Comparison of ENCODE assay signal across 17 cellular contexts in the genomic region with DNA sequence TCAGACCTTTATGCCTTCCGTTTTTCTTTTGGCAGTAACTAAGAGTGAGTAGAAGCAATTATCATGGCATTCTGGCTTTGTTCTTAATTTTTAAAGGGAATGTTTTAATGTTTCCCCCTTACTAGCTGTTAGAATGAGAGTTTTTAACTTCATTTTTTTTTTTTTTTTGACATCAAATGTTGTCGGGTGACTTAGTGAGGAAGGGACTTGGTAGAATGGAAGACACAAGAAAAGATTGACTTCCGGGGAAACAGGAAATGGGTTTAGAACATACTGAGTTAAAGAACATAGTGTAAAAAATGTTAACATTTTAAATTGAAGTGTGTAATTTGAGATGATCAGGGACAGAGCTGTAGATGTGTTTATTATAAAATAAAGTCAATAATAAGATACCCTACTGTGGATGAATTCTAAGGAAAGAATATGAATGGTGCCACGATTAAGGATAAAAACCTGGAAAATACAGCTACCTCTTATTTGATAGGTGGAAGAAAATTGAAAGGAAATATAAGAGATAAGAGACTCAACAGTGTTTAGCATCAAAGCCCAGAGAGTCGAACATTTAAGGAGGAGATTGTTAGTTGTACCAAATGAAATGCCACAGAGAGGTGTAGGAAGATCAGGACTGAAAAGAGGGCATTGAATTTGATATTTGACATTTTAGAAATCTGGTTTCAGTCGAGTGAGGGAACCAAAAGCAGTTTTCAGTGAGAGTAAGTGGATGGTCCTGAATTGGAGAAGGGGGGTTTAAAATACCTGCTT. TPM values are rescaled to one million over a fixed set of nuclear protein-coding genes. Genes with fewer than 3 reads are reported as not detected.
A peak's percentile ranks its signal among the peaks of the same experiment; 100 is the strongest.
DNase-seq lines count a peak whose midpoint lies in the region; ATAC-seq, FAIRE-seq and TF ChIP-seq lines count a peak whose summit lies in the region.
"Had no signal": no experiment of that assay in that cellular context is flagged by ENCODE, and none has a peak within 500 bp of the region (broad histone marks: within the 10 kb centered on the region; RNA-seq: fewer than 3 reads in every experiment).

No MANE protein-coding gene starts in this region.

- BruUV-seq in K562 (replicated peaks; lab: Mats Ljungman, UMichigan) = no TSS peak

- FAIRE-seq in K562 (lab: Jason Lieb, UNC) (no peak), small intestine (lab: Jason Lieb, UNC) (no peak)

- no peak for TF ChIP-seq POLR2A in K562 (conservative IDR thresholded peaks at IDR 0.05)

- H3K4me1 ChIP-seq in K562 (replicated peaks in 1 of 2; ENCODE audit: control insufficient read depth in 2 of 2, insufficient read depth in 2 of 2, low read length in 2 of 2) (peaks cover 0 to 6% of the 10 kb centered on the region in 2 experiments; a peak in 2 of 5 replicates), small intestine (ENCODE audit: control insufficient read depth in 2 of 2, insufficient read depth in 1 of 2, low read depth in 1 of 2, low read length in 1 of 2) (peaks cover 0 to 2% of the 10 kb centered on the region in 2 donors)
- H3K4me1 ChIP-seq: neural progenitor cell had no signal

- H3K36me3 ChIP-seq in SK-N-MC (ENCODE audit: insufficient read depth, low read length) (peaks cover 72% of the 10 kb centered on the region), K562 (ENCODE audit: control insufficient read depth, insufficient read depth, low read length) (peaks cover 31% of the 10 kb centered on the region), small intestine (ENCODE audit: control insufficient read depth in 2 of 2, insufficient read depth in 2 of 2, low read length in 2 of 2) (no peaks in the 10 kb centered on the region)

- 63% methylated on average over 6 of the region's 6 CpGs for WGBS in K562 (ENCODE audit: insufficient coverage, low coverage, missing lambda C conversion rate)
- 66 to 79% (median 68%) methylated on average over 6 of the region's 6 CpGs for WGBS in small intestine, 3 donors

- no peak for ATAC-seq in K562
- no peak for ATAC-seq in GM18858 (IDR thresholded peaks at IDR 0.05; ENCODE audit: unreplicated experiment)
- ATAC-seq: HCT116 had no signal

- POLR2A ChIA-PET in K562 (lab: Yijun Ruan, JAX) = interaction anchor here (1.0 kb wide), 1 partner anchor 10 kb away, joined by 3 read pairs; no protein-coding TSS in a partner anchor

- H3K27me3 ChIP-seq in K562 (ENCODE audit: control insufficient read depth in 2 of 2, insufficient read depth in 2 of 2, low read length in 2 of 2) (no peaks in the 10 kb centered on the region), small intestine (ENCODE audit: control insufficient read depth in 2 of 2, insufficient read depth in 2 of 2, low read length in 2 of 2) (no peaks in the 10 kb centered on the region)
- H3K27me3 ChIP-seq: neural progenitor cell had no signal

- no peak for TF ChIP-seq CTCF in K562 (IDR thresholded peaks at IDR 0.05 in 2 of 3, conservative IDR thresholded peaks at IDR 0.05 in 1 of 3; ENCODE audit: insufficient read depth in 2 of 3, low read depth in 1 of 3, low read length in 3 of 3)

- DNase-seq in activated T-cell treated with anti-CD3 and anti-CD28 coated beads, Interleukin-2, amount 50 U/mL, for 24 hours = no peak
- DNase-seq in activated T-cell treated with anti-CD3 and anti-CD28 coated beads for 4 hours (no peak), SK-N-MC (ENCODE audit: low read depth, low spot score) (no peak), K562 (ENCODE audit: extremely low read depth in 1 of 4, low spot score in 3 of 4) (no peak), small intestine (peak; percentile 17), middle frontal gyrus (ENCODE audit: extremely low spot score, low spot score) (no peak), hepatic stellate cell (ENCODE audit: low spot score) (no peak)
- DNase-seq: ACHN, foreskin fibroblast, kidney glomerular epithelial cell, mesendoderm, NCI-H226 had no signal

- peak overlapping the region; percentile 83 for H3K27ac ChIP-seq in SK-N-MC
- peak overlapping the region; percentile 12; the same call in 1 of the 3 replicates for H3K27ac ChIP-seq in K562 (ENCODE audit: extremely low read depth, low read depth, low read length)
- no peak overlapping the region for H3K27ac ChIP-seq in small intestine (ENCODE audit: low read depth in 1 of 2, low read length in 1 of 2)
- H3K27ac ChIP-seq: neural progenitor cell, RWPE1 had no signal

- H3K9me3 ChIP-seq in SK-N-MC (ENCODE audit: low read depth, low read length) (0 out of 2 replicates have a peak, but pooled peaks cover 6% of the 10 kb centered on the region), K562 (replicated peaks; ENCODE audit: control insufficient read depth, insufficient read depth, low read depth, low read length) (0 out of 2 replicates have a peak, but pooled peaks cover 3% of the 10 kb centered on the region), small intestine (ENCODE audit: control insufficient read depth, low read depth) (no peaks in the 10 kb centered on the region)

- CTCF ChIA-PET in K562 (lab: Yijun Ruan, JAX; ENCODE audit: low intra/inter-chr PET ratio) = no interaction called here

- in situ Hi-C loops in K562 (cut with MboI) = no loop called here

- H4K20me1 ChIP-seq in K562 (replicated peaks; ENCODE audit: control insufficient read depth, insufficient read depth, low read length) = no peaks in the 10 kb centered on the region

- H3K9me1 ChIP-seq in K562 (ENCODE audit: control insufficient read depth, insufficient read depth, low read length) = no peaks in the 10 kb centered on the region

- intact Hi-C loops in K562 (cut with micrococcal nuclease) = no loop called here

- TF ChIP-seq RAD21 in K562 (CRISPR knock-in tag; conservative IDR thresholded peaks at IDR 0.05 in 1 of 2, IDR thresholded peaks at IDR 0.05 in 1 of 2) = no peak

- peaks cover 78% of the 10 kb centered on the region for H3K4me1 Mint-ChIP-seq in activated T-cell treated with anti-CD3 and anti-CD28 coated beads, Interleukin-2, amount 50 U/mL, for 24 hours (ENCODE audit: low read depth)

- H3K4me2 ChIP-seq in K562 (ENCODE audit: insufficient read depth, low read length) = no peak overlapping the region
- H3K4me2 ChIP-seq: neural progenitor cell had no signal

- peaks cover 5% of the 10 kb centered on the region for H3K9me3 Mint-ChIP-seq in activated T-cell treated with anti-CD3 and anti-CD28 coated beads, Interleukin-2, amount 50 U/mL, for 24 hours

- H3K4me3 ChIP-seq in SK-N-MC (peak overlapping the region; percentile 5; the same call in 1 of the 2 replicates), K562 (no peak overlapping the region), small intestine (ENCODE audit: low read depth in 1 of 2, low read length in 2 of 2) (no peak overlapping the region)
- H3K4me3 ChIP-seq: neural progenitor cell had no signal

- peaks cover 89% of the 10 kb centered on the region for H3K79me2 ChIP-seq in K562 (ENCODE audit: control insufficient read depth, insufficient read depth, low read length)

- H3K27me3 Mint-ChIP-seq in activated T-cell treated with anti-CD3 and anti-CD28 coated beads, Interleukin-2, amount 50 U/mL, for 24 hours = no peaks in the 10 kb centered on the region
- H3K27me3 Mint-ChIP-seq: type B pancreatic cell had no signal

- no peak overlapping the region for H2AFZ ChIP-seq in K562 (ENCODE audit: low read depth, low read length)
- H2AFZ ChIP-seq: neural progenitor cell had no signal

- H3K27ac Mint-ChIP-seq in activated T-cell treated with anti-CD3 and anti-CD28 coated beads, Interleukin-2, amount 50 U/mL, for 24 hours = peak overlapping the region; percentile 96
- H3K27ac Mint-ChIP-seq: neural progenitor cell, type B pancreatic cell had no signal

- H3K36me3 Mint-ChIP-seq in activated T-cell treated with anti-CD3 and anti-CD28 coated beads, Interleukin-2, amount 50 U/mL, for 24 hours (ENCODE audit: low read depth) = peaks cover 76% of the 10 kb centered on the region

- H3K9ac ChIP-seq in SK-N-MC (ENCODE audit: insufficient read length) (no peak overlapping the region), K562 (ENCODE audit: insufficient read depth in 1 of 2, low read depth in 2 of 2, low read length in 2 of 2) (no peak overlapping the region)
- H3K9ac ChIP-seq: neural progenitor cell had no signal

- no peak for TF ChIP-seq EP300 in K562 (IDR thresholded peaks at IDR 0.05; ENCODE audit: low read length)

- peak overlapping the region; percentile 76 for H3K4me3 Mint-ChIP-seq in activated T-cell treated with anti-CD3 and anti-CD28 coated beads, Interleukin-2, amount 50 U/mL, for 24 hours
- H3K4me3 Mint-ChIP-seq: neural progenitor cell, type B pancreatic cell had no signal

TF ChIP-seq in K562, 482 proteins besides CTCF, POLR2A, EP300 and RAD21 (continues in another document):
- TF ChIP-seq GTF2F1 (IDR thresholded peaks at IDR 0.05; ENCODE audit: low read depth, low read length) (no peak), ZNF146 (CRISPR knock-in tag; IDR thresholded peaks at IDR 0.05; ENCODE audit: unreplicated experiment) (no peak), ZNF766 (CRISPR knock-in tag; conservative IDR thresholded peaks at IDR 0.05) (no peak)
- TF ChIP-seq, protein P1, sequence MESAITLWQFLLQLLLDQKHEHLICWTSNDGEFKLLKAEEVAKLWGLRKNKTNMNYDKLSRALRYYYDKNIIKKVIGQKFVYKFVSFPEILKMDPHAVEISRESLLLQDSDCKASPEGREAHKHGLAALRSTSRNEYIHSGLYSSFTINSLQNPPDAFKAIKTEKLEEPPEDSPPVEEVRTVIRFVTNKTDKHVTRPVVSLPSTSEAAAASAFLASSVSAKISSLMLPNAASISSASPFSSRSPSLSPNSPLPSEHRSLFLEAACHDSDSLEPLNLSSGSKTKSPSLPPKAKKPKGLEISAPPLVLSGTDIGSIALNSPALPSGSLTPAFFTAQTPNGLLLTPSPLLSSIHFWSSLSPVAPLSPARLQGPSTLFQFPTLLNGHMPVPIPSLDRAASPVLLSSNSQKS (CRISPR knock-in tag; IDR thresholded peaks at IDR 0.05) = no peak

RNA-seq across cellular contexts. Expression of a gene that starts 9.4 kb away (rescaled TPM):
- total RNA-seq in K562 (2011; cell fraction: chromatin; rRNA removed; ENCODE audit: low replicate concordance) = 15.6 and 37.3 TPM in 2 replicates
- total RNA-seq in K562 (2011; cell fraction: nucleolus; rRNA removed) = 8.2 and 21.1 TPM in 2 replicates
- total RNA-seq in K562 (2011; cell fraction: nucleoplasm; rRNA removed) = 16.1 and 18.7 TPM in 2 replicates
- 22.8 and 23.2 TPM in 2 replicates for total RNA-seq in K562 (2014; rRNA removed)
- total RNA-seq in K562 (2014; rRNA removed; fragmentation: Illumina TruSeq; extraction: Trizol) = 29.7 and 31.1 TPM in 2 replicates
- total RNA-seq in K562 (2015; rRNA removed; fragmentation: Illumina TruSeq; extraction: Trizol) = 25.2 and 26.1 TPM in 2 replicates
- total RNA-seq in K562 (2021) = 19.1 and 19.7 TPM in 2 replicates
- 67.8 and 73.1 TPM in 2 replicates for polyA plus RNA-seq in K562 (2011; rRNA removed)
- polyA plus RNA-seq in K562 (2011; cell fraction: cytosol; rRNA removed) = 16.7 and 30.5 TPM in 2 replicates
- polyA plus RNA-seq in K562 (2011; cell fraction: nucleus; rRNA removed) = 67.4 and 82.0 TPM in 2 replicates
- 13.0 and 13.7 TPM in 2 replicates for polyA plus RNA-seq in K562 (2012)
- polyA plus RNA-seq in K562 (2014; fragmentation: Illumina TruSeq; extraction: Trizol) = 26.3 and 29.2 TPM in 2 replicates
- polyA plus RNA-seq in K562 (2014; fragmentation: Nextera tagmentation; extraction: Ambion mirVana) = 10 to 100 TPM; 27.2 to 39.0 TPM
- 30.7 and 33.4 TPM in 2 replicates for polyA plus RNA-seq in K562 (2014; rRNA removed)
- 67.8 and 70.2 TPM in 2 replicates for polyA minus RNA-seq in K562 (2011; rRNA and poly(A)+ RNA removed)
- polyA minus RNA-seq in K562 (2011; cell fraction: cytosol; rRNA and poly(A)+ RNA removed) = 18.6 and 24.0 TPM in 2 replicates
- polyA minus RNA-seq in K562 (2011; cell fraction: nucleus; rRNA and poly(A)+ RNA removed) = 19.1 and 31.4 TPM in 2 replicates
- 1 to 10 TPM; 5.4 to 6.9 (median 6.1) TPM for polyA plus RNA-seq in small intestine

Comparison
In these comparisons a context has a peak if more than half of its experiments do, and no peak if none do; other contexts are left out.
1. H3K27ac ChIP-seq: peak in SK-N-MC (single experiment) and K562 (single experiment); none in small intestine (0 of 2).